Comparison of ENCODE assay signal across 24 cellular contexts in genomic region chr15:79371581-79371980, GRCh38.
"Had no signal": no experiment of that assay in that cellular context is flagged by ENCODE, and none has a peak within 500 bp of the region (broad histone marks: within the 10 kb centered on the region; RNA-seq: fewer than 3 reads in every experiment).

No MANE protein-coding gene starts in this region.

- H3K27me3 ChIP-seq: MG63 had no signal

- H3K4me3 Mint-ChIP-seq: activated CD8-positive, alpha-beta T cell treated with anti-CD3 and anti-CD28 coated beads, Interleukin-2, amount 10 ng/mL, durations not matched to agents 7 days and 5 days; activated naive CD8-positive, alpha-beta T cell treated with anti-CD3 and anti-CD28 coated beads, Interleukin-2, amount 50 U/mL, for 24 hours; activated T-cell treated with anti-CD3 and anti-CD28 coated beads, Interleukin-2, amount 50 U/mL, for 4 hours; brain; central memory CD8-positive, alpha-beta T cell; WTC11 had no signal

- H3K9me3 Mint-ChIP-seq: activated naive CD4-positive, alpha-beta T cell treated with anti-CD3 and anti-CD28 coated beads, Interleukin-2, amount 50 U/mL, for 72 hours; activated naive CD8-positive, alpha-beta T cell treated with anti-CD3 and anti-CD28 coated beads, Interleukin-2, amount 50 U/mL, for 24 hours; activated T-cell treated with anti-CD3 and anti-CD28 coated beads, Interleukin-2, amount 50 U/mL, for 4 hours; brain; central memory CD8-positive, alpha-beta T cell had no signal

- DNase-seq: activated CD4-positive, alpha-beta T cell treated with anti-CD3 and anti-CD28 coated beads for 48 hours; activated CD4-positive, alpha-beta T cell treated with anti-CD3 and anti-CD28 coated beads, Interleukin-2, amount 50 U/mL, for 4 hours; activated CD4-positive, CD25-positive, alpha-beta regulatory T cell treated with anti-CD3 and anti-CD28 coated beads, Interleukin-2, amount 50 U/mL, for 72 hours; activated CD8-positive, alpha-beta T cell treated with anti-CD3 and anti-CD28 coated beads, Interleukin-2, amount 10 ng/mL, durations not matched to agents 7 days and 5 days; activated effector memory CD4-positive, alpha-beta T cell treated with anti-CD3 and anti-CD28 coated beads, Interleukin-2, amount 50 U/mL, for 16 hours; activated naive CD4-positive, alpha-beta T cell treated with Interleukin-2 at 50 U/mL for 16 hours; activated naive CD8-positive, alpha-beta T cell treated with anti-CD3 and anti-CD28 coated beads, Interleukin-2, amount 50 U/mL, for 24 hours; activated T-cell treated with anti-CD3 and anti-CD28 coated beads, Interleukin-2, amount 50 U/mL, for 4 hours; amniotic stem cell; MG63; NCI-H1092 treated with DMSO at 0.1 percent for 48 hours; NCI-H1417 treated with DMSO at 0.1 percent for 48 hours; NCI-H1694; NCI-H2029; NCI-H510A treated with DMSO at 0.1 percent for 48 hours; NCI-H69; NK-92 treated with Interleukin-12 subunit alpha and Interleukin-12 subunit beta, amount 100 ng/mL, for 24 hours; PC-3; SHP77; T-helper 1 cell had no signal

- H3K36me3 Mint-ChIP-seq: activated naive CD4-positive, alpha-beta T cell treated with anti-CD3 and anti-CD28 coated beads, Interleukin-2, amount 50 U/mL, for 72 hours; brain had no signal

- H3K9me3 ChIP-seq: MG63 had no signal

- H3K4me3 ChIP-seq: MG63 had no signal

- ATAC-seq: activated CD8-positive, alpha-beta T cell treated with anti-CD3 and anti-CD28 coated beads, Interleukin-2, amount 10 ng/mL, durations not matched to agents 7 days and 5 days; activated naive CD4-positive, alpha-beta T cell treated with anti-CD3 and anti-CD28 coated beads, Interleukin-2, amount 50 U/mL, for 72 hours; activated naive CD8-positive, alpha-beta T cell treated with anti-CD3 and anti-CD28 coated beads, Interleukin-2, amount 50 U/mL, for 24 hours; activated T-cell treated with anti-CD3 and anti-CD28 coated beads, Interleukin-2, amount 50 U/mL, for 4 hours; PC-3; WTC11 had no signal

- H3K27ac Mint-ChIP-seq: activated CD8-positive, alpha-beta T cell treated with anti-CD3 and anti-CD28 coated beads, Interleukin-2, amount 10 ng/mL, durations not matched to agents 7 days and 5 days; activated naive CD4-positive, alpha-beta T cell treated with anti-CD3 and anti-CD28 coated beads, Interleukin-2, amount 50 U/mL, for 72 hours; activated naive CD8-positive, alpha-beta T cell treated with anti-CD3 and anti-CD28 coated beads, Interleukin-2, amount 50 U/mL, for 24 hours; brain; WTC11 had no signal

- H3K4me1 Mint-ChIP-seq: activated naive CD8-positive, alpha-beta T cell treated with anti-CD3 and anti-CD28 coated beads, Interleukin-2, amount 50 U/mL, for 24 hours; brain; central memory CD8-positive, alpha-beta T cell had no signal

- H3K27me3 Mint-ChIP-seq: activated naive CD8-positive, alpha-beta T cell treated with anti-CD3 and anti-CD28 coated beads, Interleukin-2, amount 50 U/mL, for 24 hours; brain; central memory CD8-positive, alpha-beta T cell had no signal

- H3K36me3 ChIP-seq: MG63 had no signal
